Comparison of ENCODE assay signal across 9 cellular contexts in the genomic region with DNA sequence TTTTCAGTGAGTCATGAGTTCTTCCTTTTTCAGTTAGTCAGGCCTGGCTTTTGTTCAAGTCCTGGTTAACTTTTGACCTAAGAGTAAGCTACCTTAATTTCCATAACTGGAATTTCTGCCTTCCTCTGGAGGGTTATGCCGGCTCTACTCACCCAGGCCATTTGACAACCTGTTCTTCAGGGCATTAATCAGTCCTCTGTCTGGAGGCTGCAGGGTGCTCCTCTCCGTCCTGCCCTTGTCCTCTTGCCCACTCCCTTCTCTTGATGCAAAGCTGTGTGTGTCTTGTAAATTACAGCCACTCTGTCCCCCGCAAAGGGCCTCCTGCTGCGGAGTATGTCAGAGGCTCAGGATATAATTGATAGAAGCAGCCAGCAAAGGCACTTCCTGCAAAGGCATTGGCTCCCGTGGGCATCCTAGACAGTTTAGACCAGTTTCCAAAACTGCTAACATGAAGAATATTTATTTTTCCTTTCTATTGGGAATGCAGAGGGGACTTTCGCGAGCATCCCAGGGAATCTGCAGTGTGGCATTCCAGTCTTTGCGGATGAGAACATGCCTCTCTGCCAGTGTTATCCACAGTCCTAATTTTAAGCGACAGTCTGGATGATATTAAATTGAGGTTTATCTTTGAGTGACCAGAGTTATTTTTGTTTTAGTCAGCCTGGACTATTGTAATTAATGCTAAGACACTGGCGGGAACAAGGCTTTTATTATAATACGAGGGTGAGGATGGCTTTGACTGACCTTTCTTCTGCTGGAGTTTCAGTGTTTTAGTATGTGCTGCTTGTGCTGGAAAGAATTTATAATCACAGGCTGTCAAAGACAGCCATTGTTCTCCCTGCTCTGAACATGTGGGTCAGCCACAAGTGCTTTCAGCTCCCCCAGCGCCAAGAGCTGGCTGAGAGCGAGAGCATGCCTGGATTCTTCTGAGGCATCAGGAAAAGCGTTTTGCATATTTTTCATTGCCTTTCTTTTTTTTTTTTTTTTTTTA.
DNase-seq lines count a peak whose midpoint lies in the region; ATAC-seq and TF ChIP-seq lines count a peak whose summit lies in the region.
"Had no signal": no experiment of that assay in that cellular context is flagged by ENCODE, and none has a peak within 500 bp of the region (broad histone marks: within the 10 kb centered on the region; RNA-seq: fewer than 3 reads in every experiment).

No MANE protein-coding gene starts in this region.

- no peak overlapping the region for H3K27ac Mint-ChIP-seq in activated naive CD8-positive, alpha-beta T cell treated with anti-CD3 and anti-CD28 coated beads for 36 hours
- no peak overlapping the region for H3K27ac Mint-ChIP-seq in osteocyte (ENCODE audit: unreplicated experiment)
- H3K27ac Mint-ChIP-seq: activated naive CD8-positive, alpha-beta T cell had no signal

- peaks cover 7% of the 10 kb centered on the region for H3K27me3 Mint-ChIP-seq in activated naive CD8-positive, alpha-beta T cell treated with anti-CD3 and anti-CD28 coated beads for 36 hours
- H3K27me3 Mint-ChIP-seq in osteocyte (ENCODE audit: unreplicated experiment) = peaks cover 53% of the 10 kb centered on the region

- peak; percentile 33 for DNase-seq in NCI-H2196 (lab: John Stamatoyannopoulos, UW; ENCODE audit: unreplicated experiment)
- DNase-seq in NCI-H2196 treated with DMSO at 0.1 percent for 48 hours (lab: John Stamatoyannopoulos, UW; ENCODE audit: unreplicated experiment) = no peak
- DNase-seq in dermis microvascular lymphatic vessel endothelial cell (ENCODE audit: low read depth in 2 of 2) = peak; percentile 40 to 60
- peak; percentile 37 for DNase-seq in lung (ENCODE audit: low spot score)
- DNase-seq in upper lobe of left lung = peak in 1 of 2 donors; percentile 41
- no peak for DNase-seq in activated naive CD8-positive, alpha-beta T cell treated with anti-CD3 and anti-CD28 coated beads for 36 hours
- DNase-seq in osteocyte (ENCODE audit: extremely low spot score, unreplicated experiment) = no peak

- TF ChIP-seq POLR2A in upper lobe of left lung (IDR thresholded peaks at IDR 0.05) = no peak
- TF ChIP-seq POLR2A in GM18505 (IDR thresholded peaks at IDR 0.05; ENCODE audit: borderline replicate concordance, extremely low read depth, insufficient read depth, insufficient read length) = no peak

- TF ChIP-seq CTCF in lung (IDR thresholded peaks at IDR 0.05; ENCODE audit: control extremely low read depth, extremely low read depth) (no peak), upper lobe of left lung (IDR thresholded peaks at IDR 0.05) (no peak), osteocyte (IDR thresholded peaks at IDR 0.05) (no peak)

- H3K4me3 ChIP-seq in lung (no peak overlapping the region), upper lobe of left lung (no peak overlapping the region)

- ATAC-seq in lung (ENCODE audit: insufficient read depth, low FRiP score) (peak; percentile 49), upper lobe of left lung (ENCODE audit: low FRiP score in 2 of 2) (peak; percentile 65 to 72), GM18505 (IDR thresholded peaks at IDR 0.05; ENCODE audit: unreplicated experiment) (no peak)

- H3K4me1 Mint-ChIP-seq in activated naive CD8-positive, alpha-beta T cell treated with anti-CD3 and anti-CD28 coated beads for 36 hours = no peaks in the 10 kb centered on the region
- H3K4me1 Mint-ChIP-seq in osteocyte (ENCODE audit: unreplicated experiment) = peaks cover 18% of the 10 kb centered on the region

- H3K27ac ChIP-seq in lung (ENCODE audit: low read depth in 1 of 2, low read length in 1 of 2) (peak overlapping the region; percentile 33 to 43), upper lobe of left lung (peak overlapping the region in 2 of 4 donors; percentile 34 to 38)

- no peaks in the 10 kb centered on the region for H3K9me3 ChIP-seq in lung (ENCODE audit: control insufficient read depth in 2 of 2, insufficient read depth in 1 of 2, low read length in 1 of 2)
- H3K9me3 ChIP-seq in upper lobe of left lung = no peaks in the 10 kb centered on the region

- no peaks in the 10 kb centered on the region for H3K36me3 Mint-ChIP-seq in activated naive CD8-positive, alpha-beta T cell treated with anti-CD3 and anti-CD28 coated beads for 36 hours
- H3K36me3 Mint-ChIP-seq in osteocyte (ENCODE audit: unreplicated experiment) = no peaks in the 10 kb centered on the region
- H3K36me3 Mint-ChIP-seq: activated naive CD8-positive, alpha-beta T cell had no signal

- WGBS in lung, 2 donors = 44 to 70% methylated on average over 14 of the region's 14 CpGs
- WGBS in upper lobe of left lung, 2 donors = 44 to 52% methylated on average over 14 of the region's 14 CpGs

- TF ChIP-seq EP300 in upper lobe of left lung (IDR thresholded peaks at IDR 0.05) = no peak

- peaks cover 1 to 9% of the 10 kb centered on the region in 2 donors for H3K4me1 ChIP-seq in lung (ENCODE audit: control insufficient read depth in 2 of 2, insufficient read depth in 2 of 2, low read length in 2 of 2)
- H3K4me1 ChIP-seq in upper lobe of left lung = peaks cover 15 to 19% (median 18%) of the 10 kb centered on the region in 4 donors

- H3K4me3 Mint-ChIP-seq in activated naive CD8-positive, alpha-beta T cell treated with anti-CD3 and anti-CD28 coated beads for 36 hours = no peak overlapping the region
- no peak overlapping the region for H3K4me3 Mint-ChIP-seq in osteocyte (ENCODE audit: unreplicated experiment)
- H3K4me3 Mint-ChIP-seq: activated naive CD8-positive, alpha-beta T cell had no signal

- H3K27me3 ChIP-seq in lung (ENCODE audit: control insufficient read depth, insufficient read depth) (no peaks in the 10 kb centered on the region), upper lobe of left lung (no peaks in the 10 kb centered on the region)

- H3K36me3 ChIP-seq in lung (ENCODE audit: control insufficient read depth in 2 of 2, insufficient read depth in 2 of 2, low read length in 2 of 2) (peaks cover 0 to 2% of the 10 kb centered on the region in 2 donors), upper lobe of left lung (peaks cover 0 to 10% (median 0%) of the 10 kb centered on the region in 4 donors)

- no peaks in the 10 kb centered on the region for H3K9me3 Mint-ChIP-seq in activated naive CD8-positive, alpha-beta T cell treated with anti-CD3 and anti-CD28 coated beads for 36 hours
- no peaks in the 10 kb centered on the region for H3K9me3 Mint-ChIP-seq in osteocyte (ENCODE audit: unreplicated experiment)

Comparison
In these comparisons a context has a peak if more than half of its experiments do, and no peak if none do; other contexts are left out.
1. DNase-seq: peak in NCI-H2196 (single experiment), dermis microvascular lymphatic vessel endothelial cell (2 of 2) and lung (single experiment); none in NCI-H2196 treated with DMSO at 0.1 percent for 48 hours (single experiment), activated naive CD8-positive, alpha-beta T cell treated with anti-CD3 and anti-CD28 coated beads for 36 hours (single experiment) and osteocyte (single experiment).